In genomic region chr13:72727417-72728289, GRCh38 we compare ENCODE assay signal across 1 cellular context.
TF ChIP-seq lines count a peak whose summit lies in the region.

BORA (plus strand) TSS chr13:72727923; CDS start chr13:72728941, 1,018 bp downstream.
MZT1 (minus strand) TSS chr13:72727629; CDS start chr13:72727602, 27 bp downstream.

TF ChIP-seq in HepG2, 621 proteins besides CTCF, POLR2A, EP300 and RAD21 (continued from another document and continues in another):
- TF ChIP-seq AFF4 (CRISPR knock-in tag; IDR thresholded peaks at IDR 0.05) (no peak), ZNF773 (CRISPR knock-in tag; IDR thresholded peaks at IDR 0.05; ENCODE audit: borderline replicate concordance) (no peak), CBFB (CRISPR knock-in tag; IDR thresholded peaks at IDR 0.05) (peak; percentile 49; the same call in 1 of the 2 replicates), MATR3 (CRISPR knock-in tag; IDR thresholded peaks at IDR 0.05) (no peak), ZZZ3 (CRISPR knock-in tag; IDR thresholded peaks at IDR 0.05; ENCODE audit: borderline replicate concordance) (peak; percentile 70), ZNF414 (CRISPR knock-in tag; IDR thresholded peaks at IDR 0.05) (no peak; the same call in 1 of the 2 replicates), ZHX1 (CRISPR knock-in tag; IDR thresholded peaks at IDR 0.05; ENCODE audit: low read depth) (peak; percentile 94), TBX2 (CRISPR knock-in tag; IDR thresholded peaks at IDR 0.05; ENCODE audit: borderline replicate concordance) (peak; percentile 90), SETDB1 (CRISPR knock-in tag; IDR thresholded peaks at IDR 0.05; ENCODE audit: borderline replicate concordance) (no peak), RBAK (CRISPR knock-in tag; IDR thresholded peaks at IDR 0.05) (0 out of 2 replicates have a peak, but pooled peaks have one; percentile 24), DPF2 (CRISPR knock-in tag; IDR thresholded peaks at IDR 0.05; ENCODE audit: borderline replicate concordance, low read depth) (no peak), ZNF546 (CRISPR knock-in tag; conservative IDR thresholded peaks at IDR 0.05) (peak; percentile 80; the same call in 1 of the 2 replicates), HNF4A (CRISPR knock-in tag; IDR thresholded peaks at IDR 0.05) (no peak; the same call in 1 of the 2 replicates), ZMAT3 (CRISPR knock-in tag; conservative IDR thresholded peaks at IDR 0.05) (peak; percentile 79; the same call in 1 of the 2 replicates), ARID3A (IDR thresholded peaks at IDR 0.05; ENCODE audit: low read depth, low read length) (peak; percentile 12; the same call in 1 of the 2 replicates), RFX3 (CRISPR knock-in tag; IDR thresholded peaks at IDR 0.05) (no peak), NPAS2 (CRISPR knock-in tag; IDR thresholded peaks at IDR 0.05; ENCODE audit: borderline replicate concordance) (no peak), NR0B2 (CRISPR knock-in tag; IDR thresholded peaks at IDR 0.05) (peak; percentile 36; the same call in 1 of the 2 replicates), SMC3 (IDR thresholded peaks at IDR 0.05; ENCODE audit: low read length) (no peak), HINFP (CRISPR knock-in tag; IDR thresholded peaks at IDR 0.05; ENCODE audit: low read depth) (no peak; the same call in 1 of the 2 replicates), HDAC1 (CRISPR knock-in tag; IDR thresholded peaks at IDR 0.05) (peak; percentile 96), ZNF574 (CRISPR knock-in tag; IDR thresholded peaks at IDR 0.05) (peak; percentile 88), BRD4 (CRISPR knock-in tag; IDR thresholded peaks at IDR 0.05) (peak; percentile 39; the same call in 1 of the 2 replicates), KLF11 (CRISPR knock-in tag; IDR thresholded peaks at IDR 0.05) (peak; percentile 95), SOX5 (CRISPR knock-in tag; IDR thresholded peaks at IDR 0.05; ENCODE audit: borderline replicate concordance) (peak; percentile 62), SRY (CRISPR knock-in tag; IDR thresholded peaks at IDR 0.05) (peak; percentile 92; the same call in 1 of the 2 replicates), SNAPC2 (CRISPR knock-in tag; IDR thresholded peaks at IDR 0.05) (peak; percentile 97), TCF12 (IDR thresholded peaks at IDR 0.05) (no peak), TCF12 (CRISPR knock-in tag; IDR thresholded peaks at IDR 0.05) (no peak), GPBP1L1 (CRISPR knock-in tag; IDR thresholded peaks at IDR 0.05) (no peak), TFDP2 (CRISPR knock-in tag; IDR thresholded peaks at IDR 0.05) (peak; percentile 99), ZNF235 (CRISPR knock-in tag; IDR thresholded peaks at IDR 0.05; ENCODE audit: borderline replicate concordance) (0 out of 2 replicates have a peak, but pooled peaks have one; percentile 29), YY1 (IDR thresholded peaks at IDR 0.05; ENCODE audit: insufficient read depth, insufficient replicate concordance, low read depth, low read length) (peak; percentile 52), CEBPB (IDR thresholded peaks at IDR 0.05; ENCODE audit: borderline replicate concordance, low read depth, low read length) (no peak), ZNF33B (CRISPR knock-in tag; IDR thresholded peaks at IDR 0.05) (no peak), ZNF616 (CRISPR knock-in tag; IDR thresholded peaks at IDR 0.05; ENCODE audit: low read depth) (0 out of 2 replicates have a peak, but pooled peaks have one; percentile 45), ZNF598 (CRISPR knock-in tag; IDR thresholded peaks at IDR 0.05; ENCODE audit: borderline replicate concordance) (no peak), CHD4 (IDR thresholded peaks at IDR 0.05; ENCODE audit: borderline replicate concordance, low read length) (no peak), SIX1 (CRISPR knock-in tag; IDR thresholded peaks at IDR 0.05; ENCODE audit: borderline replicate concordance) (no peak), ZNF17 (CRISPR knock-in tag; IDR thresholded peaks at IDR 0.05) (no peak), FOXO1 (CRISPR knock-in tag; IDR thresholded peaks at IDR 0.05) (peak; percentile 68; the same call in 1 of the 2 replicates), ZNF768 (CRISPR knock-in tag; IDR thresholded peaks at IDR 0.05) (peak; percentile 68; the same call in 1 of the 2 replicates), BCLAF1 (IDR thresholded peaks at IDR 0.05) (no peak)
